13 cellular contexts compared by ENCODE assay signal in genomic region chr3:158111861-158112260, GRCh38. TPM values are rescaled to one million over a fixed set of nuclear protein-coding genes. Genes with fewer than 3 reads are reported as not detected.
DNase-seq lines count a peak whose midpoint lies in the region; ATAC-seq, FAIRE-seq and TF ChIP-seq lines count a peak whose summit lies in the region.
"Had no signal": no experiment of that assay in that cellular context is flagged by ENCODE, and none has a peak within 500 bp of the region (broad histone marks: within the 10 kb centered on the region; RNA-seq: fewer than 3 reads in every experiment).

No MANE protein-coding gene starts in this region.

- peaks cover 6% of the 10 kb centered on the region for H3K9me3 Mint-ChIP-seq in activated naive CD8-positive, alpha-beta T cell (ENCODE audit: low read depth)
- peaks cover 19% of the 10 kb centered on the region for H3K9me3 Mint-ChIP-seq in activated naive CD8-positive, alpha-beta T cell treated with anti-CD3 and anti-CD28 coated beads for 36 hours
- H3K9me3 Mint-ChIP-seq in T-cell (peaks cover 4 to 13% (median 7%) of the 10 kb centered on the region in 3 donors), progenitor cell of endocrine pancreas (ENCODE audit: low read depth) (peaks cover 15% of the 10 kb centered on the region), osteocyte (ENCODE audit: unreplicated experiment) (peaks cover 5% of the 10 kb centered on the region)

- FAIRE-seq in RCC 7860 (lab: Jason Lieb, UNC) = no peak

- peaks cover 21% of the 10 kb centered on the region for H3K27me3 Mint-ChIP-seq in activated naive CD8-positive, alpha-beta T cell
- peaks cover 31% of the 10 kb centered on the region for H3K27me3 Mint-ChIP-seq in activated naive CD8-positive, alpha-beta T cell treated with anti-CD3 and anti-CD28 coated beads for 36 hours
- H3K27me3 Mint-ChIP-seq in T-cell (peaks cover 23 to 25% of the 10 kb centered on the region in 2 donors), progenitor cell of endocrine pancreas (peaks cover 31% of the 10 kb centered on the region), osteocyte (ENCODE audit: unreplicated experiment) (peaks cover 30% of the 10 kb centered on the region)

- no peak overlapping the region for H3K27ac ChIP-seq in substantia nigra (ENCODE audit: low read depth, low read length, poor library complexity, severe bottlenecking)
- H3K27ac ChIP-seq: dorsolateral prefrontal cortex had no signal

- no peak overlapping the region for H3K27ac Mint-ChIP-seq in activated naive CD8-positive, alpha-beta T cell
- no peak overlapping the region for H3K27ac Mint-ChIP-seq in activated naive CD8-positive, alpha-beta T cell treated with anti-CD3 and anti-CD28 coated beads for 36 hours
- H3K27ac Mint-ChIP-seq in T-cell = no peak overlapping the region
- peak overlapping the region; percentile 56 for H3K27ac Mint-ChIP-seq in progenitor cell of endocrine pancreas
- H3K27ac Mint-ChIP-seq in osteocyte (ENCODE audit: unreplicated experiment) = no peak overlapping the region

- peaks cover 9% of the 10 kb centered on the region for H3K36me3 Mint-ChIP-seq in activated naive CD8-positive, alpha-beta T cell
- H3K36me3 Mint-ChIP-seq in activated naive CD8-positive, alpha-beta T cell treated with anti-CD3 and anti-CD28 coated beads for 36 hours = peaks cover 31% of the 10 kb centered on the region
- H3K36me3 Mint-ChIP-seq in T-cell = peaks cover 14% of the 10 kb centered on the region
- H3K36me3 Mint-ChIP-seq in progenitor cell of endocrine pancreas (ENCODE audit: insufficient read depth) = peaks cover 20% of the 10 kb centered on the region
- peaks cover 15% of the 10 kb centered on the region for H3K36me3 Mint-ChIP-seq in osteocyte (ENCODE audit: unreplicated experiment)

- CTCF ChIA-PET in T-cell (lab: Charles Lee) = no interaction called here

- ATAC-seq in T-cell (replicated peaks in 1 of 4) = no peak

- H3K4me1 Mint-ChIP-seq in activated naive CD8-positive, alpha-beta T cell (ENCODE audit: low read depth) = peaks cover 55% of the 10 kb centered on the region
- peaks cover 50% of the 10 kb centered on the region for H3K4me1 Mint-ChIP-seq in activated naive CD8-positive, alpha-beta T cell treated with anti-CD3 and anti-CD28 coated beads for 36 hours
- H3K4me1 Mint-ChIP-seq in T-cell (peaks cover 61 to 65% (median 63%) of the 10 kb centered on the region in 3 donors), progenitor cell of endocrine pancreas (ENCODE audit: low read depth) (peaks cover 24% of the 10 kb centered on the region), osteocyte (ENCODE audit: unreplicated experiment) (peaks cover 21% of the 10 kb centered on the region)

- DNase-seq in activated naive CD8-positive, alpha-beta T cell treated with anti-CD3 and anti-CD28 coated beads for 36 hours = no peak
- DNase-seq in Kasumi-1 (lab: John Stamatoyannopoulos, UW) (peak; percentile 42 to 46), T-cell (no peak), progenitor cell of endocrine pancreas (ENCODE audit: low spot score, unreplicated experiment) (no peak), osteocyte (ENCODE audit: extremely low spot score, unreplicated experiment) (no peak), substantia nigra (lab: John Stamatoyannopoulos, UW) (no peak), RCC 7860 (ENCODE audit: low spot score) (no peak)
- DNase-seq: dorsolateral prefrontal cortex, HCEC 1CT, NCI-H1092, Right ventricle myocardium superior had no signal

- POLR2A ChIA-PET in T-cell (lab: Charles Lee) = no interaction called here

- H3K4me3 Mint-ChIP-seq in activated naive CD8-positive, alpha-beta T cell = peak overlapping the region; percentile 57
- H3K4me3 Mint-ChIP-seq in activated naive CD8-positive, alpha-beta T cell treated with anti-CD3 and anti-CD28 coated beads for 36 hours = no peak overlapping the region
- H3K4me3 Mint-ChIP-seq in T-cell (peak overlapping the region; percentile 32 to 96 (median 89)), progenitor cell of endocrine pancreas (ENCODE audit: low read depth) (peak overlapping the region; percentile 23), osteocyte (ENCODE audit: unreplicated experiment) (no peak overlapping the region)

- no peak for TF ChIP-seq CTCF in progenitor cell of endocrine pancreas (IDR thresholded peaks at IDR 0.05; ENCODE audit: unreplicated experiment)
- no peak for TF ChIP-seq CTCF in osteocyte (IDR thresholded peaks at IDR 0.05)

RNA-seq across cellular contexts. Expression of gene RSRC1, which starts 2.0 kb away (rescaled TPM):
- total RNA-seq in activated naive CD8-positive, alpha-beta T cell treated with anti-CD3 and anti-CD28 coated beads for 36 hours = 10 to 100 TPM; 33.2 to 37.1 TPM
- 10 to 100 TPM; 29.9 to 35.0 (median 31.1) TPM for total RNA-seq in T-cell
- 50.6 and 55.7 TPM in 2 replicates for total RNA-seq in progenitor cell of endocrine pancreas
- total RNA-seq in osteocyte = 26.3 and 34.0 TPM in 2 replicates

RNA-seq across cellular contexts. Expression of gene SHOX2, which starts 5.6 kb away (rescaled TPM):
- not detected for total RNA-seq in activated naive CD8-positive, alpha-beta T cell treated with anti-CD3 and anti-CD28 coated beads for 36 hours
- total RNA-seq in T-cell = not detected
- 0.36 and 0.50 TPM in 2 replicates for total RNA-seq in progenitor cell of endocrine pancreas
- not detected in 2 replicates for total RNA-seq in osteocyte
- total RNA-seq: liver had no signal

Comparison
In these comparisons a context has a peak if more than half of its experiments do, and no peak if none do; other contexts are left out.
1. H3K4me3 Mint-ChIP-seq: peak in activated naive CD8-positive, alpha-beta T cell (single experiment), T-cell (3 of 3) and progenitor cell of endocrine pancreas (single experiment); none in activated naive CD8-positive, alpha-beta T cell treated with anti-CD3 and anti-CD28 coated beads for 36 hours (single experiment) and osteocyte (single experiment).
2. DNase-seq: peak in Kasumi-1 (2 of 2); none in activated naive CD8-positive, alpha-beta T cell treated with anti-CD3 and anti-CD28 coated beads for 36 hours (single experiment), T-cell (0 of 34), progenitor cell of endocrine pancreas (single experiment), osteocyte (single experiment), substantia nigra (0 of 49) and RCC 7860 (single experiment).